Comparison of ENCODE assay signal across 12 cellular contexts in the genomic region with DNA sequence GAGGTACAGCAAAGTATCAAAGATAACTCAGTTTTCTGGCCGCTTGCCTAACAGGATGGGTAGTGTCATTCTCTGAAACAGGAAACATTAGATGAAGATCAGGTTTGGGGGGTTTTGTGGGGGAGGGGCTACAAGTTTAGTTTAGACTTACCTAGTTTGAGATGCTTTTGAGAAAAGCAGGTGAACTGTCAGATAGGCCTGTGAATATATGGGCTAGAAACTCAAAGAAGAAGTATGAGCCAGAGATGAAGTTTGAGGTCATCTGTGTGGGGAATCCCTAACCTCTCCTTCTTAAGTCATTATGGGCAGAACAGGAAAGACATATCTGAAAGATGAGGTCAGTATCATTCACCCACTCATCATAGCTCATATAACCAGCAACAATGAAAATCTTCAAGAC. TPM values are rescaled to one million over a fixed set of nuclear protein-coding genes. Genes with fewer than 3 reads are reported as not detected.
DNase-seq lines count a peak whose midpoint lies in the region; ATAC-seq and TF ChIP-seq lines count a peak whose summit lies in the region.
"Had no signal": no experiment of that assay in that cellular context is flagged by ENCODE, and none has a peak within 500 bp of the region (broad histone marks: within the 10 kb centered on the region; RNA-seq: fewer than 3 reads in every experiment).

No MANE protein-coding gene starts in this region.

- H3K18ac ChIP-seq in IMR-90 (ENCODE audit: low read depth, low read length) (peak overlapping the region; percentile 12; the same call in 1 of the 2 replicates), trophoblast cell (ENCODE audit: low read length) (no peak overlapping the region)

- H4K5ac ChIP-seq in IMR-90 (ENCODE audit: low read depth, low read length) = no peak overlapping the region

- peak overlapping the region; percentile 41 for H2BK5ac ChIP-seq in IMR-90 (ENCODE audit: low read depth, low read length, poor library complexity, severe bottlenecking)
- H2BK5ac ChIP-seq in trophoblast cell (ENCODE audit: low read depth, low read length, poor library complexity) = no peak overlapping the region

- H3K27ac Mint-ChIP-seq in nephron progenitor cell = no peak overlapping the region

- H3K9me3 ChIP-seq in IMR-90 (ENCODE audit: control insufficient read depth, insufficient read depth, low read length) = no peaks in the 10 kb centered on the region
- H3K9me3 ChIP-seq in trophoblast cell (ENCODE audit: insufficient read depth, low read depth, low read length) = no peaks in the 10 kb centered on the region
- H3K9me3 ChIP-seq: mucosa of descending colon had no signal

- no peak overlapping the region for H3K4me3 Mint-ChIP-seq in nephron progenitor cell

- no peak overlapping the region for H3K9ac ChIP-seq in IMR-90 (ENCODE audit: low read depth, low read length)
- H3K9ac ChIP-seq in trophoblast cell (ENCODE audit: low read length) = no peak overlapping the region

- H3K4me3 ChIP-seq in IMR-90 (ENCODE audit: insufficient read depth, low read depth, low read length) = no peak overlapping the region
- no peak overlapping the region for H3K4me3 ChIP-seq in trophoblast cell (ENCODE audit: low read depth, low read length)
- no peak overlapping the region for H3K4me3 ChIP-seq in H7 (ENCODE audit: insufficient read depth, low read depth, low read length)
- H3K4me3 ChIP-seq: K562, mucosa of descending colon had no signal

- H3K4me2 ChIP-seq in IMR-90 (ENCODE audit: low read depth, low read length) (no peak overlapping the region), trophoblast cell (ENCODE audit: low read length) (no peak overlapping the region)

- no peak overlapping the region for H3K56ac ChIP-seq in IMR-90 (ENCODE audit: extremely low read depth, insufficient read depth, low read length)

- no peaks in the 10 kb centered on the region for H3K4me1 Mint-ChIP-seq in nephron progenitor cell

- no peak for TF ChIP-seq CTCF in IMR-90 (conservative IDR thresholded peaks at IDR 0.05; ENCODE audit: low read depth, low read length)
- TF ChIP-seq CTCF in nephron progenitor cell (IDR thresholded peaks at IDR 0.05) = no peak

- H2AK5ac ChIP-seq in IMR-90 (ENCODE audit: low read depth, low read length) (no peak overlapping the region), trophoblast cell (ENCODE audit: low read length) (no peak overlapping the region)

- no peak overlapping the region for H2AK9ac ChIP-seq in IMR-90 (replicated peaks; ENCODE audit: low read depth, low read length, poor library complexity)

- no TSS peak for BruUV-seq in IMR-90 (replicated peaks; lab: Mats Ljungman, UMichigan)

- 0 out of 3 replicates have a peak overlapping the region, but pooled peaks have one; percentile 29 for H2BK15ac ChIP-seq in IMR-90 (ENCODE audit: low read depth, low read length)

- ATAC-seq in activated CD4-positive, CD25-positive, alpha-beta regulatory T cell treated with anti-CD3 and anti-CD28 coated beads, Interleukin-2, amount 50 U/mL, for 24 hours = peak; percentile 71 to 77
- ATAC-seq in IMR-90 (ENCODE audit: low read depth) = peak; percentile 83
- ATAC-seq: K562, mucosa of descending colon had no signal

- H4K8ac ChIP-seq in IMR-90 (ENCODE audit: low read depth in 2 of 2, low read length in 2 of 2) = 0 out of 4 replicates have a peak overlapping the region, but pooled peaks of 1 of the 2 experiments have one; percentile 46
- no peak overlapping the region for H4K8ac ChIP-seq in trophoblast cell (ENCODE audit: low read depth, low read length)

- H3K27ac ChIP-seq in IMR-90 (ENCODE audit: insufficient read depth, low read length) (no peak overlapping the region), trophoblast cell (ENCODE audit: low read depth, low read length) (peak overlapping the region; percentile 70)

- intact Hi-C loops in IMR-90 (cut with micrococcal nuclease) = no loop called here

- H3K9me3 Mint-ChIP-seq in nephron progenitor cell = no peaks in the 10 kb centered on the region

- H3K36me3 ChIP-seq in IMR-90 (ENCODE audit: control insufficient read depth, insufficient read depth, low read length) = no peaks in the 10 kb centered on the region
- H3K36me3 ChIP-seq in trophoblast cell (ENCODE audit: control insufficient read depth in 1 of 2, insufficient read depth in 2 of 2, low read length in 2 of 2) = no peaks in the 10 kb centered on the region
- no peaks in the 10 kb centered on the region for H3K36me3 ChIP-seq in H7 (replicated peaks; ENCODE audit: control insufficient read depth, insufficient read depth, low read length)

- TF ChIP-seq RAD21 in IMR-90 (IDR thresholded peaks at IDR 0.05; ENCODE audit: low read length) = no peak

- 80% methylated on average over 1 of the region's 1 CpG; no CpG with 5 or more reads in 1 of the 2 experiments for WGBS in IMR-90 (ENCODE audit: extremely low coverage in 2 of 2, insufficient read length in 1 of 2), 2 experiments
- no CpG with 5 or more reads among the region's 1 CpG for WGBS in trophoblast cell (ENCODE audit: extremely low coverage, insufficient coverage, insufficient read length)

- dilution Hi-C loops in IMR-90 (cut with HindIII; ENCODE audit: low sequenced_read_pairs, unreplicated experiment) = no loop called here

- POLR2A ChIA-PET in IMR-90 (lab: Charles Lee; ENCODE audit: unreplicated experiment) = no interaction called here

- H3K4me1 ChIP-seq in IMR-90 (ENCODE audit: control insufficient read depth, insufficient read depth, low read length) (peaks cover 2% of the 10 kb centered on the region; the same call in 1 of the 2 replicates), trophoblast cell (ENCODE audit: control insufficient read depth in 1 of 2, insufficient read depth in 2 of 2, low read length in 2 of 2) (peaks cover 4 to 10% of the 10 kb centered on the region in 2 experiments)

- H3K23ac ChIP-seq in IMR-90 (ENCODE audit: low read depth, low read length) (no peak overlapping the region), trophoblast cell (ENCODE audit: low read length) (no peak overlapping the region)

- no peaks in the 10 kb centered on the region for H3K27me3 ChIP-seq in IMR-90 (ENCODE audit: control insufficient read depth, insufficient read depth, low read length)
- H3K27me3 ChIP-seq in trophoblast cell (ENCODE audit: insufficient read depth, low read length) = no peaks in the 10 kb centered on the region
- no peaks in the 10 kb centered on the region; the same call in 1 of the 2 replicates for H3K27me3 ChIP-seq in H7 (ENCODE audit: control insufficient read depth, insufficient read depth, low read length)

- no peak for TF ChIP-seq POLR2A in IMR-90 (IDR thresholded peaks at IDR 0.05; ENCODE audit: low read depth, low read length)

- no peak overlapping the region for H4K91ac ChIP-seq in IMR-90 (ENCODE audit: insufficient read depth, low read depth, low read length)
- H4K91ac ChIP-seq in trophoblast cell (ENCODE audit: low read depth, low read length) = no peak overlapping the region

- H3K4ac ChIP-seq in IMR-90 (ENCODE audit: low read depth, low read length) (no peak overlapping the region), trophoblast cell (ENCODE audit: low read depth, low read length) (no peak overlapping the region)

- H2BK20ac ChIP-seq in IMR-90 (ENCODE audit: low read depth, low read length) = peak overlapping the region; percentile 71; the same call in 1 of the 2 replicates

- no peaks in the 10 kb centered on the region for H3K27me3 Mint-ChIP-seq in nephron progenitor cell (ENCODE audit: low read depth, poor library complexity)

- H3K79me2 ChIP-seq in trophoblast cell (ENCODE audit: control insufficient read depth, insufficient read depth, low read length, poor library complexity) = peaks cover 2% of the 10 kb centered on the region

- 0 out of 2 replicates have a peak, but pooled peaks cover 6% of the 10 kb centered on the region for H3K9me1 ChIP-seq in IMR-90 (ENCODE audit: insufficient read depth, low read length)

- H3K79me1 ChIP-seq in IMR-90 (ENCODE audit: low read depth in 1 of 2, low read length in 2 of 2) = no peaks in the 10 kb centered on the region
- peaks cover 8% of the 10 kb centered on the region for H3K79me1 ChIP-seq in trophoblast cell (ENCODE audit: low read length)

- CTCF ChIA-PET in IMR-90 (lab: Yijun Ruan, JAX) = no interaction called here

- H2AFZ ChIP-seq in IMR-90 (replicated peaks; ENCODE audit: low read length, poor library complexity) (no peak overlapping the region), trophoblast cell (ENCODE audit: insufficient read depth, low read length, poor library complexity) (no peak overlapping the region)

- H2BK120ac ChIP-seq in IMR-90 (ENCODE audit: low read depth, low read length) = peak overlapping the region; percentile 46; the same call in 1 of the 2 replicates
- H2BK120ac ChIP-seq in trophoblast cell (ENCODE audit: insufficient read depth, low read length, poor library complexity) = no peak overlapping the region

- H3K14ac ChIP-seq in IMR-90 (replicated peaks; ENCODE audit: low read depth, low read length) (0 out of 2 replicates have a peak overlapping the region, but pooled peaks have one; percentile 28), trophoblast cell (ENCODE audit: low read length) (no peak overlapping the region)

- in situ Hi-C loops in IMR-90 (cut with MboI; ENCODE audit: low sequenced_read_pairs) = no loop called here

- no peak overlapping the region for H2BK12ac ChIP-seq in trophoblast cell (ENCODE audit: low read length)

- no peak for DNase-seq in activated CD4-positive, CD25-positive, alpha-beta regulatory T cell (lab: John Stamatoyannopoulos, UW)
- DNase-seq in IMR-90 = peak; percentile 93
- DNase-seq in astrocyte of the hippocampus (ENCODE audit: low read depth, low spot score) = peak; percentile 46
- DNase-seq in trophoblast cell = no peak
- no peak for DNase-seq in H7
- no peak for DNase-seq in nephron progenitor cell
- no peak for DNase-seq in superior temporal gyrus (ENCODE audit: extremely low spot score)
- DNase-seq: activated CD4-positive, alpha-beta T cell treated with anti-CD3 and anti-CD28 coated beads, Interleukin-2, amount 50 U/mL, for 48 hours; mucosa of descending colon had no signal

- no peaks in the 10 kb centered on the region for H3K36me3 Mint-ChIP-seq in nephron progenitor cell (ENCODE audit: low read depth)

- H4K12ac ChIP-seq in trophoblast cell (ENCODE audit: low read depth, low read length) = no peak overlapping the region

- H4K20me1 ChIP-seq in IMR-90 (ENCODE audit: insufficient read depth, low read length) = no peaks in the 10 kb centered on the region

RNA-seq across cellular contexts. Expression of gene HOATZ, which starts 11.9 kb away (rescaled TPM):
- not detected in 2 replicates for total RNA-seq in IMR-90 (2012; rRNA removed)
- polyA plus RNA-seq in IMR-90 (2012; rRNA removed) = not detected in 2 replicates
- not detected in 2 replicates for polyA plus RNA-seq in IMR-90 (2012; cell fraction: cytosol; rRNA removed)
- polyA plus RNA-seq in IMR-90 (2012; cell fraction: nucleus; rRNA removed; ENCODE audit: low replicate concordance) = not detected in 2 replicates
- 1.8 and 2.4 TPM in 2 replicates for polyA plus RNA-seq in trophoblast cell (2013)
- total RNA-seq in H7 (2014; rRNA removed; shearing (Covaris generic)) = not detected in 2 replicates
- total RNA-seq: K562, mucosa of descending colon had no signal
- polyA plus RNA-seq: K562 had no signal

RNA-seq across cellular contexts. Expression of gene LAYN, which starts 14.0 kb away (rescaled TPM):
- total RNA-seq in IMR-90 (2012; rRNA removed) = 92.5 and 111 TPM in 2 replicates
- 95.1 and 118 TPM in 2 replicates for polyA plus RNA-seq in IMR-90 (2012; rRNA removed)
- 61.2 and 104 TPM in 2 replicates for polyA plus RNA-seq in IMR-90 (2012; cell fraction: cytosol; rRNA removed)
- polyA plus RNA-seq in IMR-90 (2012; cell fraction: nucleus; rRNA removed; ENCODE audit: low replicate concordance) = 36.6 and 148 TPM in 2 replicates
- polyA plus RNA-seq in trophoblast cell (2013) = 52.4 and 55.7 TPM in 2 replicates
- total RNA-seq in H7 (2014; rRNA removed; shearing (Covaris generic)) = 1.0 and 1.2 TPM in 2 replicates
- total RNA-seq: K562 had no signal
- polyA plus RNA-seq: K562 had no signal

RNA-seq across cellular contexts. Expression of gene BTG4, which starts 14.3 kb away (rescaled TPM):
- not detected in 2 replicates for total RNA-seq in IMR-90 (2012; rRNA removed)
- not detected in 2 replicates for polyA plus RNA-seq in IMR-90 (2012; rRNA removed)
- not detected in 2 replicates for polyA plus RNA-seq in IMR-90 (2012; cell fraction: cytosol; rRNA removed)
- not detected in 2 replicates for polyA plus RNA-seq in IMR-90 (2012; cell fraction: nucleus; rRNA removed; ENCODE audit: low replicate concordance)
- polyA plus RNA-seq in trophoblast cell (2013) = 0.14 and 0.16 TPM in 2 replicates
- not detected in 2 replicates for total RNA-seq in H7 (2014; rRNA removed; shearing (Covaris generic))
- total RNA-seq: K562, mucosa of descending colon had no signal
- polyA plus RNA-seq: AG04450, K562 had no signal

Comparison
In these comparisons a context has a peak if more than half of its experiments do, and no peak if none do; other contexts are left out.
1. DNase-seq: peak in IMR-90 (single experiment) and astrocyte of the hippocampus (single experiment); none in activated CD4-positive, CD25-positive, alpha-beta regulatory T cell (0 of 4), trophoblast cell (0 of 2), H7 (single experiment), nephron progenitor cell (single experiment) and superior temporal gyrus (single experiment).
2. RNA of gene LAYN, which starts 14.0 kb away (total RNA-seq): 92.5 to 111 TPM in IMR-90; 1.0 to 1.2 TPM in H7; every median in the first group is over 10 times any median in the second.